1 cellular context compared by ENCODE assay signal in genomic region chr20:8019178-8019997, GRCh38.
TF ChIP-seq lines count a peak whose summit lies in the region.

Gene TMX4 (minus strand): TSS chr20:8019761. CDS start chr20:8019613, 148 bp downstream.

TF ChIP-seq in HepG2, 621 proteins besides CTCF, POLR2A, EP300 and RAD21 (continued from another document and continues in another):
- TF ChIP-seq ZBTB43 (CRISPR knock-in tag; conservative IDR thresholded peaks at IDR 0.05) (peak; percentile 53), ZNF577 (CRISPR knock-in tag; IDR thresholded peaks at IDR 0.05; ENCODE audit: borderline replicate concordance, low read depth) (peak; percentile 60; the same call in 1 of the 2 replicates), ARID4A (CRISPR knock-in tag; IDR thresholded peaks at IDR 0.05; ENCODE audit: borderline replicate concordance) (peak; percentile 93), DMAP1 (CRISPR knock-in tag; IDR thresholded peaks at IDR 0.05) (peak; percentile 73), ZNF263 (CRISPR knock-in tag; IDR thresholded peaks at IDR 0.05) (peak; percentile 77), THYN1 (CRISPR knock-in tag; IDR thresholded peaks at IDR 0.05; ENCODE audit: borderline replicate concordance, low read depth) (no peak), CBX2 (IDR thresholded peaks at IDR 0.05; ENCODE audit: low read depth, low read length) (no peak), CBX2 (CRISPR knock-in tag; IDR thresholded peaks at IDR 0.05; ENCODE audit: low read depth) (no peak; the same call in 1 of the 2 replicates), CREB3 (CRISPR knock-in tag; IDR thresholded peaks at IDR 0.05) (peak; percentile 90; the same call in 1 of the 2 replicates), ZNF329 (CRISPR knock-in tag; IDR thresholded peaks at IDR 0.05; ENCODE audit: low read depth) (peak; percentile 81), HNF4G (IDR thresholded peaks at IDR 0.05; ENCODE audit: borderline replicate concordance, low read depth, low read length) (peak; percentile 31; the same call in 1 of the 2 replicates), HNF4G (CRISPR knock-in tag; IDR thresholded peaks at IDR 0.05; ENCODE audit: borderline replicate concordance, low read depth) (peak; percentile 74), KDM2A (CRISPR knock-in tag; IDR thresholded peaks at IDR 0.05; ENCODE audit: borderline replicate concordance, low read depth) (peak; percentile 95), MED1 (CRISPR knock-in tag; IDR thresholded peaks at IDR 0.05) (peak; percentile 66), REXO4 (CRISPR knock-in tag; IDR thresholded peaks at IDR 0.05; ENCODE audit: borderline replicate concordance) (peak; percentile 74; the same call in 1 of the 2 replicates), ZNF556 (CRISPR knock-in tag; IDR thresholded peaks at IDR 0.05; ENCODE audit: borderline replicate concordance) (peak; percentile 99), NPAS2 (CRISPR knock-in tag; IDR thresholded peaks at IDR 0.05; ENCODE audit: borderline replicate concordance) (no peak), ZNF572 (CRISPR knock-in tag; IDR thresholded peaks at IDR 0.05) (peak; percentile 84; the same call in 1 of the 2 replicates), AHDC1 (CRISPR knock-in tag; IDR thresholded peaks at IDR 0.05; ENCODE audit: borderline replicate concordance) (no peak), ZNF343 (CRISPR knock-in tag; IDR thresholded peaks at IDR 0.05) (peak; percentile 97; the same call in 1 of the 2 replicates), CCDC6 (CRISPR knock-in tag; IDR thresholded peaks at IDR 0.05) (peak; percentile 99), PRPF4 (IDR thresholded peaks at IDR 0.05; ENCODE audit: low read depth, low read length, poor library complexity, severe bottlenecking) (no peak), PTBP1 (IDR thresholded peaks at IDR 0.05; ENCODE audit: low read depth, low read length, poor library complexity, severe bottlenecking) (peak; percentile 95), ZMYM4 (CRISPR knock-in tag; IDR thresholded peaks at IDR 0.05) (peak; percentile 93), ASH2L (IDR thresholded peaks at IDR 0.05; ENCODE audit: insufficient read length, low read depth, low read length) (peak; percentile 99), MEIS2 (CRISPR knock-in tag; IDR thresholded peaks at IDR 0.05) (peak; percentile 98), TAF1 (CRISPR knock-in tag; IDR thresholded peaks at IDR 0.05) (peak; percentile 90), HOXA5 (CRISPR knock-in tag; IDR thresholded peaks at IDR 0.05) (peak; percentile 98), RFX1 (IDR thresholded peaks at IDR 0.05) (peak; percentile 99), ARNTL (CRISPR knock-in tag; IDR thresholded peaks at IDR 0.05) (peak; percentile 86), SRSF1 (optimal IDR thresholded peaks at IDR 0.05; ENCODE audit: low read depth, low read length) (no peak), TBX3 (IDR thresholded peaks at IDR 0.05; ENCODE audit: borderline replicate concordance) (peak; percentile 88), CAMTA2 (CRISPR knock-in tag; IDR thresholded peaks at IDR 0.05; ENCODE audit: borderline replicate concordance) (peak; percentile 98; the same call in 1 of the 2 replicates), ZSCAN20 (CRISPR knock-in tag; IDR thresholded peaks at IDR 0.05; ENCODE audit: borderline replicate concordance) (peak; percentile 99), CEBPB (IDR thresholded peaks at IDR 0.05; ENCODE audit: borderline replicate concordance, low read depth, low read length) (peak; percentile 94), RBM39 (IDR thresholded peaks at IDR 0.05; ENCODE audit: low read depth, low read length, poor library complexity, severe bottlenecking) (no peak), ZNF543 (CRISPR knock-in tag; IDR thresholded peaks at IDR 0.05) (peak; percentile 97), ARID2 (CRISPR knock-in tag; IDR thresholded peaks at IDR 0.05; ENCODE audit: borderline replicate concordance) (no peak), ZNF136 (CRISPR knock-in tag; IDR thresholded peaks at IDR 0.05; ENCODE audit: low read depth) (0 out of 2 replicates have a peak, but pooled peaks have one; percentile 1), MIER2 (CRISPR knock-in tag; IDR thresholded peaks at IDR 0.05) (no peak), ZBTB1 (CRISPR knock-in tag; IDR thresholded peaks at IDR 0.05; ENCODE audit: borderline replicate concordance) (no peak; the same call in 1 of the 2 replicates), TCF12 (IDR thresholded peaks at IDR 0.05) (no peak), TCF12 (CRISPR knock-in tag; IDR thresholded peaks at IDR 0.05) (peak; percentile 94), DRAP1 (CRISPR knock-in tag; IDR thresholded peaks at IDR 0.05) (peak; percentile 99), POGZ (CRISPR knock-in tag; IDR thresholded peaks at IDR 0.05) (peak; percentile 89), ZNF362 (CRISPR knock-in tag; IDR thresholded peaks at IDR 0.05; ENCODE audit: borderline replicate concordance) (peak; percentile 53; the same call in 1 of the 2 replicates), ZNF496 (CRISPR knock-in tag; IDR thresholded peaks at IDR 0.05; ENCODE audit: insufficient replicate concordance) (no peak), SALL2 (CRISPR knock-in tag; IDR thresholded peaks at IDR 0.05) (peak; percentile 99), IKZF5 (CRISPR knock-in tag; IDR thresholded peaks at IDR 0.05) (peak; percentile 90), SP140L (CRISPR knock-in tag; IDR thresholded peaks at IDR 0.05; ENCODE audit: borderline replicate concordance) (0 out of 2 replicates have a peak, but pooled peaks have one; percentile 73), PHF8 (CRISPR knock-in tag; IDR thresholded peaks at IDR 0.05) (peak; percentile 95), AKAP8 (CRISPR knock-in tag; IDR thresholded peaks at IDR 0.05) (peak; percentile 95), MYC (CRISPR knock-in tag; IDR thresholded peaks at IDR 0.05; ENCODE audit: borderline replicate concordance) (peak; percentile 86), ZNF331 (CRISPR knock-in tag; IDR thresholded peaks at IDR 0.05) (peak; percentile 87), ZNF598 (CRISPR knock-in tag; IDR thresholded peaks at IDR 0.05; ENCODE audit: borderline replicate concordance) (peak; percentile 88), ZNF121 (CRISPR knock-in tag; IDR thresholded peaks at IDR 0.05) (peak; percentile 63; the same call in 1 of the 2 replicates), KLF12 (CRISPR knock-in tag; IDR thresholded peaks at IDR 0.05; ENCODE audit: borderline replicate concordance) (peak; percentile 97; the same call in 1 of the 2 replicates)
